ENCODE assay signal across 10 cellular contexts in genomic region chr1:86155061-86155806, GRCh38. TPM values are rescaled to one million over a fixed set of nuclear protein-coding genes. Genes with fewer than 3 reads are reported as not detected.
A peak's percentile ranks its signal among the peaks of the same experiment; 100 is the strongest.
DNase-seq lines count a peak whose midpoint lies in the region; ATAC-seq and TF ChIP-seq lines count a peak whose summit lies in the region.
"Had no signal": no experiment of that assay in that cellular context is flagged by ENCODE, and none has a peak within 500 bp of the region (broad histone marks: within the 10 kb centered on the region; RNA-seq: fewer than 3 reads in every experiment).

No MANE protein-coding gene starts in this region.

- H3K27me3 ChIP-seq in breast epithelium (peaks cover 3 to 18% of the 10 kb centered on the region in 2 donors), esophagus muscularis mucosa (peaks cover 0 to 8% (median 0%) of the 10 kb centered on the region in 4 donors), mononuclear cell (ENCODE audit: insufficient read depth, low read length) (peaks cover 17% of the 10 kb centered on the region), vagina (no peaks in the 10 kb centered on the region)

- H3K4me1 ChIP-seq in breast epithelium (peaks cover 0 to 4% of the 10 kb centered on the region in 2 donors), esophagus muscularis mucosa (peaks cover 14 to 45% (median 36%) of the 10 kb centered on the region in 4 donors), mononuclear cell (ENCODE audit: insufficient read depth, low read length) (peaks cover 42% of the 10 kb centered on the region), vagina (peaks cover 24% of the 10 kb centered on the region)

- H3K27me3 Mint-ChIP-seq in MCF 10A (ENCODE audit: insufficient read depth, unreplicated experiment) = peaks cover 44% of the 10 kb centered on the region

- TF ChIP-seq EP300 in esophagus muscularis mucosa (IDR thresholded peaks at IDR 0.05) = no peak

- H3K4me3 ChIP-seq in breast epithelium (peak overlapping the region; percentile 31 to 62 (median 47)), esophagus muscularis mucosa (peak overlapping the region; percentile 49 to 61 (median 58)), mononuclear cell (ENCODE audit: low read length) (peak overlapping the region; percentile 33), vagina (peak overlapping the region; percentile 41 to 54)

- H3K27ac ChIP-seq in breast epithelium (no peak overlapping the region), esophagus muscularis mucosa (replicated peaks in 1 of 4) (peak overlapping the region; percentile 77 to 83 (median 82)), vagina (peak overlapping the region; percentile 60)
- H3K27ac ChIP-seq: C4-2B had no signal

- POLR2A ChIA-PET in MCF 10A (lab: Yijun Ruan, JAX) = no interaction called here

- DNase-seq in breast epithelium (ENCODE audit: low spot score in 2 of 2) (no peak), MCF 10A (ENCODE audit: unreplicated experiment) (no peak), esophagus muscularis mucosa (ENCODE audit: extremely low spot score) (no peak), vagina (ENCODE audit: extremely low spot score in 2 of 2) (no peak), activated T-cell treated with anti-CD3 and anti-CD28 coated beads for 4 hours (no peak), D341Med (ENCODE audit: low spot score) (no peak)
- DNase-seq: stimulated activated CD4-positive, alpha-beta T cell treated with anti-CD3 and anti-CD28 coated beads, Interleukin-1b, Interleukin-23, amount 100 ng/mL, for 48 hours had no signal

- TF ChIP-seq POLR2A in breast epithelium (IDR thresholded peaks at IDR 0.05) = no peak
- no peak for TF ChIP-seq POLR2A in esophagus muscularis mucosa (IDR thresholded peaks at IDR 0.05; ENCODE audit: low read depth)
- no peak for TF ChIP-seq POLR2A in vagina (IDR thresholded peaks at IDR 0.05)

- TF ChIP-seq CTCF in breast epithelium (IDR thresholded peaks at IDR 0.05) = no peak
- TF ChIP-seq CTCF in MCF 10A (IDR thresholded peaks at IDR 0.05; ENCODE audit: unreplicated experiment) = no peak
- no peak for TF ChIP-seq CTCF in esophagus muscularis mucosa (IDR thresholded peaks at IDR 0.05)
- TF ChIP-seq CTCF in vagina (IDR thresholded peaks at IDR 0.05) = no peak

- CTCF ChIA-PET in MCF 10A (lab: Yijun Ruan, JAX) = no interaction called here

- WGBS in esophagus muscularis mucosa = 3% methylated on average over 11 of the region's 42 CpGs

- no peak for ATAC-seq in HG03175 (IDR thresholded peaks at IDR 0.05; ENCODE audit: unreplicated experiment)

- H3K36me3 Mint-ChIP-seq in MCF 10A (ENCODE audit: insufficient read depth, unreplicated experiment) = no peaks in the 10 kb centered on the region

- H3K4me1 Mint-ChIP-seq in MCF 10A (ENCODE audit: insufficient read depth, unreplicated experiment) = no peaks in the 10 kb centered on the region

- H3K9me3 Mint-ChIP-seq in MCF 10A (ENCODE audit: unreplicated experiment) = no peaks in the 10 kb centered on the region

- intact Hi-C loops in breast epithelium (cut with DNase I; ENCODE audit: low total_unique reads) (no loop called here), MCF 10A (cut with micrococcal nuclease) (no loop called here), esophagus muscularis mucosa (cut with DNase I) (no loop called here), vagina (cut with DNase I) (no loop called here)

- H3K36me3 ChIP-seq in breast epithelium (no peaks in the 10 kb centered on the region), esophagus muscularis mucosa (no peaks in the 10 kb centered on the region), vagina (no peaks in the 10 kb centered on the region)

- no peak overlapping the region for H3K4me3 Mint-ChIP-seq in MCF 10A (ENCODE audit: unreplicated experiment)

- H3K9me3 ChIP-seq in breast epithelium = no peaks in the 10 kb centered on the region
- no peaks in the 10 kb centered on the region for H3K9me3 ChIP-seq in esophagus muscularis mucosa
- H3K9me3 ChIP-seq in mononuclear cell (ENCODE audit: low read depth, low read length) = no peaks in the 10 kb centered on the region
- no peaks in the 10 kb centered on the region for H3K9me3 ChIP-seq in vagina

- no peak overlapping the region for H3K27ac Mint-ChIP-seq in MCF 10A (ENCODE audit: low read depth, unreplicated experiment)

- BruUV-seq in MCF 10A (replicated peaks; lab: Mats Ljungman, UMichigan) = no TSS peak

RNA-seq across cellular contexts. Expression of gene COL24A1, which starts 1.3 kb away (rescaled TPM):
- total RNA-seq in breast epithelium (1 to 10 TPM in 1 of 3 donors, under 1 TPM in 2; 0.33 to 1.3 (median 0.48) TPM), MCF 10A (2022) (not detected in 2 replicates), esophagus muscularis mucosa (1 to 10 TPM; 3.7 to 5.3 (median 4.4) TPM), mononuclear cell (0.84 TPM), vagina (0.98 TPM)

Comparison
In these comparisons a context has a peak if more than half of its experiments do, and no peak if none do; other contexts are left out.
1. H3K27ac ChIP-seq: peak in esophagus muscularis mucosa (4 of 4) and vagina (single experiment); none in breast epithelium (0 of 2).
2. Peak in every context shown above with its lines, with median percentiles within 50 percentile points of each other: H3K4me3 ChIP-seq.